Comparison of ENCODE assay signal across 12 cellular contexts in the genomic region with DNA sequence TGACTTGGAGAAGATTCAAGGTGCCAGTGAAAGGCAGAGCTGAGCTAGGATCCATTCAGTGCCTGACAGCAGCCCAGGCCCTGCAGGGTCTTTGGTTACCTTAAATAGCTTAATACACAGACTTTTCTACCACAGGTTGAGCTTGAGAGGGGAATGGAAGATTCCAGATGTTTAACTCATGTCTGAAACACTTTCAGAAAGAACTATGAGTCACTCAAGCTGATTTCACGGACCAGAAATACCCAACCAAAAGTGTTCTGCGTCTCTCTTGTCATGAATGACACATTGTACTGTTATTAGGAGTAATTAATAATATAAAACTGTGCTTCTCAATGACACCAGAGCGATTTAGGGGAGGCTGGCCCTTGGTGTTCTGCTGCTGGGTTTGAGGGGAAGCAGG. TPM values are rescaled to one million over a fixed set of nuclear protein-coding genes. Genes with fewer than 3 reads are reported as not detected.
DNase-seq lines count a peak whose midpoint lies in the region; ATAC-seq and TF ChIP-seq lines count a peak whose summit lies in the region.
"Had no signal": no experiment of that assay in that cellular context is flagged by ENCODE, and none has a peak within 500 bp of the region (broad histone marks: within the 10 kb centered on the region; RNA-seq: fewer than 3 reads in every experiment).

No MANE protein-coding gene starts in this region.

- TF ChIP-seq CTCF in RWPE2 (IDR thresholded peaks at IDR 0.05; ENCODE audit: poor library complexity, severe bottlenecking) (no peak), esophagus muscularis mucosa (IDR thresholded peaks at IDR 0.05) (no peak)

- H3K9me3 ChIP-seq in RWPE2 (ENCODE audit: severe bottlenecking) (no peaks in the 10 kb centered on the region), esophagus muscularis mucosa (no peaks in the 10 kb centered on the region)
- H3K9me3 ChIP-seq: suprapubic skin had no signal

- WGBS in esophagus muscularis mucosa, result 50% methylated on average over 3 of the region's 3 CpGs

- H3K27ac ChIP-seq in RWPE2 (ENCODE audit: poor library complexity, severe bottlenecking) (peak overlapping the region; percentile 100), esophagus muscularis mucosa (replicated peaks in 1 of 4) (peak overlapping the region; percentile 32 to 62 (median 38))
- H3K27ac ChIP-seq: suprapubic skin had no signal

- no peaks in the 10 kb centered on the region for H3K36me3 Mint-ChIP-seq in activated T-cell treated with anti-CD3 and anti-CD28 coated beads, Interleukin-2, amount 50 U/mL, for 72 hours (ENCODE audit: insufficient read depth in 2 of 2)
- H3K36me3 Mint-ChIP-seq: activated naive CD4-positive, alpha-beta T cell treated with anti-CD3 and anti-CD28 coated beads, Interleukin-2, amount 10 ng/mL, durations not matched to agents 7 days and 5 days had no signal

- H3K9me3 Mint-ChIP-seq in activated T-cell treated with anti-CD3 and anti-CD28 coated beads, Interleukin-2, amount 50 U/mL, for 72 hours, result no peaks in the 10 kb centered on the region
- H3K9me3 Mint-ChIP-seq: activated naive CD4-positive, alpha-beta T cell treated with anti-CD3 and anti-CD28 coated beads, Interleukin-2, amount 10 ng/mL, durations not matched to agents 7 days and 5 days had no signal

- H3K4me3 ChIP-seq in RWPE2 (ENCODE audit: severe bottlenecking), result no peak overlapping the region
- H3K4me3 ChIP-seq in esophagus muscularis mucosa, result no peak overlapping the region
- H3K4me3 ChIP-seq in H7 (ENCODE audit: insufficient read depth, low read depth, low read length), result no peak overlapping the region
- H3K4me3 ChIP-seq: suprapubic skin had no signal

- H3K4me1 Mint-ChIP-seq in activated T-cell treated with anti-CD3 and anti-CD28 coated beads, Interleukin-2, amount 50 U/mL, for 72 hours (ENCODE audit: low read depth), result peaks cover 16% of the 10 kb centered on the region

- peak; percentile 73 for DNase-seq in ELR (ENCODE audit: low read depth)
- DNase-seq in RWPE2 (ENCODE audit: low spot score), result no peak
- no peak for DNase-seq in esophagus muscularis mucosa (ENCODE audit: extremely low spot score)
- DNase-seq in renal cortical epithelial cell (ENCODE audit: low read depth), result peak; percentile 83
- DNase-seq in activated T-cell treated with anti-CD3 and anti-CD28 coated beads, Interleukin-2, amount 50 U/mL, for 72 hours, result no peak
- no peak for DNase-seq in mucosa of gallbladder (ENCODE audit: low spot score)
- no peak for DNase-seq in H7
- DNase-seq: activated CD8-positive, alpha-beta T cell treated with anti-CD3 and anti-CD28 coated beads, Interleukin-2, amount 10 ng/mL, durations not matched to agents 7 days and 5 days; activated naive CD4-positive, alpha-beta T cell treated with anti-CD3 and anti-CD28 coated beads, Interleukin-2, amount 10 ng/mL, durations not matched to agents 7 days and 5 days; T-helper 9 cell had no signal

- no peak overlapping the region for H3K4me3 Mint-ChIP-seq in activated T-cell treated with anti-CD3 and anti-CD28 coated beads, Interleukin-2, amount 50 U/mL, for 72 hours
- H3K4me3 Mint-ChIP-seq: activated CD8-positive, alpha-beta T cell treated with anti-CD3 and anti-CD28 coated beads, Interleukin-2, amount 10 ng/mL, durations not matched to agents 7 days and 5 days; activated naive CD4-positive, alpha-beta T cell treated with anti-CD3 and anti-CD28 coated beads, Interleukin-2, amount 10 ng/mL, durations not matched to agents 7 days and 5 days had no signal

- no peaks in the 10 kb centered on the region for H3K27me3 ChIP-seq in RWPE2 (ENCODE audit: insufficient read depth, poor library complexity, severe bottlenecking)
- no peaks in the 10 kb centered on the region for H3K27me3 ChIP-seq in esophagus muscularis mucosa
- H3K27me3 ChIP-seq in H7 (ENCODE audit: control insufficient read depth, insufficient read depth, low read length), result no peaks in the 10 kb centered on the region
- H3K27me3 ChIP-seq: suprapubic skin had no signal

- H3K27me3 Mint-ChIP-seq in activated T-cell treated with anti-CD3 and anti-CD28 coated beads, Interleukin-2, amount 50 U/mL, for 72 hours (ENCODE audit: low read depth), result peaks cover 7% of the 10 kb centered on the region

- TF ChIP-seq POLR2A in esophagus muscularis mucosa (IDR thresholded peaks at IDR 0.05; ENCODE audit: low read depth), result no peak

- H3K4me1 ChIP-seq in RWPE2 (ENCODE audit: insufficient read depth, poor library complexity, severe bottlenecking) (peaks cover 64% of the 10 kb centered on the region), esophagus muscularis mucosa (peaks cover 55 to 70% (median 67%) of the 10 kb centered on the region in 4 donors)

- no peak overlapping the region for H3K27ac Mint-ChIP-seq in activated T-cell treated with anti-CD3 and anti-CD28 coated beads, Interleukin-2, amount 50 U/mL, for 72 hours
- H3K27ac Mint-ChIP-seq: activated CD8-positive, alpha-beta T cell treated with anti-CD3 and anti-CD28 coated beads, Interleukin-2, amount 10 ng/mL, durations not matched to agents 7 days and 5 days; activated naive CD4-positive, alpha-beta T cell treated with anti-CD3 and anti-CD28 coated beads, Interleukin-2, amount 10 ng/mL, durations not matched to agents 7 days and 5 days had no signal

- H3K36me3 ChIP-seq in RWPE2 (ENCODE audit: low read depth) (no peaks in the 10 kb centered on the region), esophagus muscularis mucosa (no peaks in the 10 kb centered on the region), H7 (replicated peaks; ENCODE audit: control insufficient read depth, insufficient read depth, low read length) (no peaks in the 10 kb centered on the region)
- H3K36me3 ChIP-seq: suprapubic skin had no signal

- intact Hi-C loops in esophagus muscularis mucosa (cut with DNase I), result no loop called here

- no peak for TF ChIP-seq EP300 in esophagus muscularis mucosa (IDR thresholded peaks at IDR 0.05)

- ATAC-seq in RWPE2 (ENCODE audit: low read depth) (peak; percentile 16), HG03354 (IDR thresholded peaks at IDR 0.05; ENCODE audit: poor library complexity, severe bottlenecking, unreplicated experiment) (no peak)
- ATAC-seq in activated T-cell treated with anti-CD3 and anti-CD28 coated beads, Interleukin-2, amount 50 U/mL, for 72 hours (replicated peaks in 1 of 2), result no peak
- ATAC-seq: activated CD8-positive, alpha-beta T cell treated with anti-CD3 and anti-CD28 coated beads, Interleukin-2, amount 10 ng/mL, durations not matched to agents 7 days and 5 days had no signal

RNA-seq across cellular contexts. Expression of a gene that starts 6.4 kb away (rescaled TPM):
- total RNA-seq in esophagus muscularis mucosa, result 10 to 100 TPM; 10.4 to 37.8 (median 17.4) TPM
- total RNA-seq in renal cortical epithelial cell, result 99.2 and 159 TPM in 2 replicates
- total RNA-seq in activated T-cell treated with anti-CD3 and anti-CD28 coated beads, Interleukin-2, amount 50 U/mL, for 72 hours, result 1 to 10 TPM; 4.3 to 4.6 TPM
- 83.8 TPM for total RNA-seq in mucosa of gallbladder
- 17.8 and 25.1 TPM in 2 replicates for total RNA-seq in H7 (2014; rRNA removed; shearing (Covaris generic))

Comparison
In these comparisons a context has a peak if more than half of its experiments do, and no peak if none do; other contexts are left out.
1. DNase-seq: peak in ELR (single experiment) and renal cortical epithelial cell (single experiment); none in RWPE2 (single experiment), esophagus muscularis mucosa (single experiment), activated T-cell treated with anti-CD3 and anti-CD28 coated beads, Interleukin-2, amount 50 U/mL, for 72 hours (0 of 2), mucosa of gallbladder (single experiment) and H7 (single experiment).